8 cellular contexts compared by ENCODE assay signal in the genomic region with DNA sequence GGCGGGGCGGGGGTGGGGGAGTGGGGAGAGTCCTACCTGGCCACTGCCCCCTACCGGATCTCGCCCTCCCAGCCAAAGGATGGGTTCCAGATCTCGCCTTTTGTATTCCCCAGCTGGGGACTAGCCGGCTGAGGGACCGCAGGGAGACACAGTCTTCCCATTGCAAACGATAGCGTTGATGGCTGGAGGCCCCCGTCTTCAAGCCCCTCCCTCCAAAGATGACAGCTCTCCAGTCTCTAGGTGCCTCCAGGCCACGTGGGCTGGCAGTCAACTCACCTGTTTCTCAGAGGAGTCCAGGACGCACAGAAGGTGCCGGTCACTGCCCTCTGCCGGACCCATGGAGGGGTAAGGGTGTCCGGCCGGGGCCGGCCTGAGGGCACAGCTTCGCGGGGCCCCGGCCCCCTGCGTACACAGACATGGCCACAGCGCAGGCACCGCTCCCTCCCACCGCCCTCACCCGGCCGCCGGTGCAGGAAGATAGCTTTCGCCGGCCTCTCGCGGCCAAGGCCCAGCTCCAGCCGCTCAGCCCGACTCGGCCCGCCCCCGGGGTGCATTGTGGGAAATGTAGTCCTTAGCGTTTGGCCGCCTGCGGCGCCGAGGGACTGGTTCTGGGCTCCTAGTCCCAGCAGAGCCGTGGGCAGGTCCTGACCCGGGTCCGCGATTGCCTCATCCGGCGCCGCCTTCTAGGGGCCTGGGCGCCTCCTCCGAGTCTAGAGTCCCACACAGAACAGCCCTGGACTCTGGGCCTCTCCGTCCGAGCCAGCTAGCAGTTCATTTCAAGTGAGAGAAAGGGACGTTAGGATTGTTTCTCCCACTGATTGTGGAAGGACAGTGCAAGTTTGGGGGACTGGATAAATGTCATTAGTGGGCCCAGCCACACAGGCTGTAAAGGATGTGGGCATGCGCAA. TPM values are rescaled to one million over a fixed set of nuclear protein-coding genes. Genes with fewer than 3 reads are reported as not detected.
DNase-seq lines count a peak whose midpoint lies in the region.

TSS of gene MON1A (minus strand) at position 479 of the 908 bp plus-strand sequence. CDS start 16,465 bp downstream, outside the sequence.

- DNase-seq in GM04504 (ENCODE audit: low read depth) (peak; percentile 71), HAP-1 (ENCODE audit: low spot score in 2 of 2) (peak; percentile 81 to 97), MG63 (peak; percentile 95), SK-N-MC (ENCODE audit: low read depth, low spot score) (no peak), germinal center (ENCODE audit: low spot score) (peak; percentile 80), occipital lobe (lab: John Stamatoyannopoulos, UW) (peak; percentile 90)
- peak; percentile 93 for DNase-seq in activated naive CD4-positive, alpha-beta T cell treated with anti-CD3 and anti-CD28 coated beads, Interleukin-2, amount 10 ng/mL, durations not matched to agents 7 days and 5 days

- CTCF ChIA-PET in activated naive CD4-positive, alpha-beta T cell treated with anti-CD3 and anti-CD28 coated beads, Interleukin-2, amount 10 ng/mL, durations not matched to agents 7 days and 5 days (lab: Charles Lee), result interaction anchor here (1.0 to 1.2 kb wide), 2 partner anchors 10 to 120 kb away, joined by 3 to 6 read pairs; partner anchors contain the start of gene RBM6

- H3K9me3 ChIP-seq in HAP-1 (no peaks in the 10 kb centered on the region), MG63 (no peaks in the 10 kb centered on the region), SK-N-MC (ENCODE audit: low read depth, low read length) (no peaks in the 10 kb centered on the region)

- no peaks in the 10 kb centered on the region for H3K27me3 Mint-ChIP-seq in activated naive CD4-positive, alpha-beta T cell treated with anti-CD3 and anti-CD28 coated beads, Interleukin-2, amount 10 ng/mL, durations not matched to agents 7 days and 5 days

- H3K27ac Mint-ChIP-seq in activated naive CD4-positive, alpha-beta T cell treated with anti-CD3 and anti-CD28 coated beads, Interleukin-2, amount 10 ng/mL, durations not matched to agents 7 days and 5 days, result peak within 1 kb of the TSS; percentile 58

- no peaks in the 10 kb centered on the region for H3K27me3 ChIP-seq in HAP-1 (ENCODE audit: low read depth)
- no peaks in the 10 kb centered on the region for H3K27me3 ChIP-seq in MG63

- H3K27ac ChIP-seq in SK-N-MC, result no peak within 1 kb of the TSS
- H3K27ac ChIP-seq in temporal lobe (ENCODE audit: low read depth, low read length), result peak within 1 kb of the TSS; percentile 75

- peak within 1 kb of the TSS; percentile 77 for H3K9ac ChIP-seq in SK-N-MC (ENCODE audit: insufficient read length)

- no peaks in the 10 kb centered on the region for H3K9me3 Mint-ChIP-seq in activated naive CD4-positive, alpha-beta T cell treated with anti-CD3 and anti-CD28 coated beads, Interleukin-2, amount 10 ng/mL, durations not matched to agents 7 days and 5 days

- in situ Hi-C loops in HAP-1 (cut with MboI; ENCODE audit: low sequenced_read_pairs), result no loop called here

- H3K36me3 ChIP-seq in HAP-1 (replicated peaks), result no peaks in the 10 kb centered on the region
- H3K36me3 ChIP-seq in MG63, result no peaks in the 10 kb centered on the region
- no peaks in the 10 kb centered on the region for H3K36me3 ChIP-seq in SK-N-MC (ENCODE audit: insufficient read depth, low read length)

- H3K4me1 ChIP-seq in HAP-1, result peaks cover 17% of the 10 kb centered on the region

- peaks cover 24% of the 10 kb centered on the region for H3K4me1 Mint-ChIP-seq in activated naive CD4-positive, alpha-beta T cell treated with anti-CD3 and anti-CD28 coated beads, Interleukin-2, amount 10 ng/mL, durations not matched to agents 7 days and 5 days

- peak within 1 kb of the TSS; percentile 78 for H3K4me3 Mint-ChIP-seq in activated naive CD4-positive, alpha-beta T cell treated with anti-CD3 and anti-CD28 coated beads, Interleukin-2, amount 10 ng/mL, durations not matched to agents 7 days and 5 days

- H3K4me3 ChIP-seq in HAP-1 (peak within 1 kb of the TSS; percentile 47), MG63 (peak within 1 kb of the TSS; percentile 84), SK-N-MC (peak within 1 kb of the TSS; percentile 86)

- peaks cover 2% of the 10 kb centered on the region for H3K36me3 Mint-ChIP-seq in activated naive CD4-positive, alpha-beta T cell treated with anti-CD3 and anti-CD28 coated beads, Interleukin-2, amount 10 ng/mL, durations not matched to agents 7 days and 5 days

RNA-seq across cellular contexts. Expression of gene MON1A, which starts in this region (rescaled TPM):
- 10.3 and 15.6 TPM in 2 replicates for total RNA-seq in MG63 (2014; rRNA removed; shearing (Covaris generic); ENCODE audit: low replicate concordance)
- 16.8 TPM for total RNA-seq in occipital lobe
- total RNA-seq in temporal lobe, result 9.1 TPM
